ENCODE assay signal across 8 cellular contexts in genomic region chr19:19033426-19034203, GRCh38. TPM values are rescaled to one million over a fixed set of nuclear protein-coding genes. Genes with fewer than 3 reads are reported as not detected.
DNase-seq lines count a peak whose midpoint lies in the region; ATAC-seq, FAIRE-seq and TF ChIP-seq lines count a peak whose summit lies in the region.

TSS of gene ARMC6 (plus strand) at chr19:19033603. CDS start at chr19:19034210, 607 bp downstream.
TSS of gene SUGP2 (minus strand) at chr19:19033517. CDS start at chr19:19031071, 2,446 bp downstream.

- peaks cover 10% of the 10 kb centered on the region for H3K4me1 ChIP-seq in keratinocyte (ENCODE audit: control insufficient read depth, extremely low read depth, insufficient read depth, low read length)

- peak within 1 kb of the TSS; percentile 98 for H2AFZ ChIP-seq in keratinocyte (ENCODE audit: control insufficient read depth, low read length)

- H3K4me3 ChIP-seq in AG09309 (ENCODE audit: control insufficient read depth, low read depth, low read length) (peak within 1 kb of the TSS; percentile 88), keratinocyte (ENCODE audit: control insufficient read depth in 2 of 3, extremely low read depth in 1 of 3, insufficient read depth in 2 of 3, low read depth in 1 of 3, low read length in 3 of 3) (peak within 1 kb of the TSS; percentile 64 to 98 (median 96))

- dilution Hi-C loops in keratinocyte (cut with MboI; ENCODE audit: extremely low pct_ligation_motif_present, low sequenced_read_pairs): no loop called here

- peak within 1 kb of the TSS; percentile 94 for H3K9ac ChIP-seq in keratinocyte (ENCODE audit: control insufficient read depth, extremely low read depth, insufficient read depth, low read length)

- no peaks in the 10 kb centered on the region for H4K20me1 ChIP-seq in keratinocyte (ENCODE audit: control insufficient read depth, extremely low read depth, insufficient read depth, low read length)

- H3K9me3 ChIP-seq in keratinocyte (ENCODE audit: control insufficient read depth, low read depth, low read length): no peaks in the 10 kb centered on the region

- H3K79me2 ChIP-seq in keratinocyte (ENCODE audit: control insufficient read depth, insufficient read depth, low read length): peaks cover 72% of the 10 kb centered on the region

- TF ChIP-seq CTCF in AG09309 (IDR thresholded peaks at IDR 0.05; ENCODE audit: control insufficient read depth, insufficient read depth, low read depth, low read length, missing control alignments) (no peak), keratinocyte (optimal IDR thresholded peaks at IDR 0.05 in 1 of 3, IDR thresholded peaks at IDR 0.05 in 1 of 3, conservative IDR thresholded peaks at IDR 0.05 in 1 of 3; ENCODE audit: extremely low read depth in 1 of 3, insufficient read depth in 2 of 3, low read length in 3 of 3) (peak in 1 of 3 experiments; percentile 7)

- DNase-seq in AG09309 (ENCODE audit: low read depth) (no peak), NCI-H446 (lab: John Stamatoyannopoulos, UW) (peak; percentile 65 to 95), keratinocyte (ENCODE audit: low read depth, low spot score) (peak; percentile 25)
- peak; percentile 92 for DNase-seq in central memory CD4-positive, alpha-beta T cell
- peak; percentile 86 for DNase-seq in stimulated activated CD4-positive, alpha-beta T cell treated with anti-CD3 and anti-CD28 coated beads, Interleukin-12 subunit alpha, Interleukin-12 subunit beta, amount 100 ng/mL, for 4 hours

- ATAC-seq in GM19025 (IDR thresholded peaks at IDR 0.05; ENCODE audit: low read depth, unreplicated experiment): peak; percentile 67
- ATAC-seq in HG03280 (IDR thresholded peaks at IDR 0.05; ENCODE audit: unreplicated experiment): peak; percentile 76
- ATAC-seq in activated CD4-positive, CD25-positive, alpha-beta regulatory T cell treated with anti-CD3 and anti-CD28 coated beads, Interleukin-2, amount 50 U/mL, for 24 hours: peak; percentile 81 to 87

- no peaks in the 10 kb centered on the region for H3K9me1 ChIP-seq in keratinocyte (ENCODE audit: control insufficient read depth, extremely low read depth, insufficient read depth, low read length)

- peak within 1 kb of the TSS; percentile 93 for H3K27ac ChIP-seq in keratinocyte (ENCODE audit: control insufficient read depth, insufficient read depth, low read length)

- FAIRE-seq in keratinocyte (lab: Jason Lieb, UNC): no peak

- H3K27me3 ChIP-seq in keratinocyte (ENCODE audit: control insufficient read depth, extremely low read depth, insufficient read depth, low read length): no peaks in the 10 kb centered on the region

- H3K4me2 ChIP-seq in keratinocyte (ENCODE audit: control insufficient read depth, extremely low read depth, insufficient read depth, low read depth, low read length): peak within 1 kb of the TSS; percentile 100

- H3K36me3 ChIP-seq in keratinocyte (ENCODE audit: control insufficient read depth in 2 of 2, extremely low read depth in 1 of 2, insufficient read depth in 2 of 2, low read length in 2 of 2): peaks cover 9 to 13% of the 10 kb centered on the region in 2 experiments

RNA-seq across cellular contexts. Expression of gene ARMC6, which starts in this region (rescaled TPM):
- polyA plus RNA-seq in keratinocyte: 23.8 to 32.7 TPM (median 30.7 TPM) in 3 replicates
- 12.2 TPM for polyA plus RNA-seq in keratinocyte (2011; ENCODE audit: low read depth)
- 24.1 and 37.6 TPM in 2 replicates for polyA plus RNA-seq in keratinocyte (2011; cell fraction: cytosol; rRNA removed)
- polyA plus RNA-seq in keratinocyte (2011; cell fraction: nucleus; rRNA removed): 27.1 and 37.3 TPM in 2 replicates
- 15.3 and 37.1 TPM in 2 replicates for polyA plus RNA-seq in keratinocyte (2012; ENCODE audit: low replicate concordance)
- polyA minus RNA-seq in keratinocyte: 36.4 to 68.3 TPM (median 43.0 TPM) in 3 replicates
- 58.5 TPM for polyA minus RNA-seq in keratinocyte (2011; cell fraction: cytosol; rRNA and poly(A)+ RNA removed)
- polyA minus RNA-seq in keratinocyte (2011; cell fraction: nucleus; rRNA and poly(A)+ RNA removed): 20.7 and 24.2 TPM in 2 replicates

RNA-seq across cellular contexts. Expression of gene SUGP2, which starts in this region (rescaled TPM):
- 39.6 to 57.9 TPM (median 51.2 TPM) in 3 replicates for polyA plus RNA-seq in keratinocyte
- polyA plus RNA-seq in keratinocyte (2011; ENCODE audit: low read depth): 10.5 TPM
- 21.1 and 25.1 TPM in 2 replicates for polyA plus RNA-seq in keratinocyte (2011; cell fraction: cytosol; rRNA removed)
- 222 and 229 TPM in 2 replicates for polyA plus RNA-seq in keratinocyte (2011; cell fraction: nucleus; rRNA removed)
- polyA plus RNA-seq in keratinocyte (2012; ENCODE audit: low replicate concordance): 31.8 and 38.0 TPM in 2 replicates
- 18.2 to 32.5 TPM (median 22.3 TPM) in 3 replicates for polyA minus RNA-seq in keratinocyte
- polyA minus RNA-seq in keratinocyte (2011; cell fraction: cytosol; rRNA and poly(A)+ RNA removed): 12.1 TPM
- 32.5 and 51.0 TPM in 2 replicates for polyA minus RNA-seq in keratinocyte (2011; cell fraction: nucleus; rRNA and poly(A)+ RNA removed)
